In genomic region chr7:926061-927030, GRCh38 we compare ENCODE assay signal across 13 cellular contexts. TPM values are rescaled to one million over a fixed set of nuclear protein-coding genes. Genes with fewer than 3 reads are reported as not detected.
A peak's percentile ranks its signal among the peaks of the same experiment; 100 is the strongest.
DNase-seq lines count a peak whose midpoint lies in the region; ATAC-seq and TF ChIP-seq lines count a peak whose summit lies in the region.
"Had no signal": no experiment of that assay in that cellular context is flagged by ENCODE, and none has a peak within 500 bp of the region (broad histone marks: within the 10 kb centered on the region; RNA-seq: fewer than 3 reads in every experiment).

No MANE protein-coding gene starts in this region.

- H3K36me3 ChIP-seq in BE2C (no peaks in the 10 kb centered on the region), right lobe of liver (no peaks in the 10 kb centered on the region), osteoblast (ENCODE audit: insufficient read depth, low read length) (no peaks in the 10 kb centered on the region), MM.1S (replicated peaks; ENCODE audit: insufficient read depth, low read length) (no peaks in the 10 kb centered on the region)

- DNase-seq in BE2C (peak; percentile 11), right lobe of liver (peak; percentile 15 to 54 (median 41)), osteoblast (ENCODE audit: insufficient read length, low spot score, missing footprints) (no peak), MM.1S (no peak)
- peak; percentile 56 for DNase-seq in activated CD8-positive, alpha-beta memory T cell treated with anti-CD3 and anti-CD28 coated beads, Interleukin-2, amount 50 U/mL, for 48 hours
- DNase-seq: NCI-H510A treated with DMSO at 0.1 percent for 48 hours, T-helper 9 cell had no signal

- H4K20me1 ChIP-seq in osteoblast (ENCODE audit: insufficient read depth, low read length) (no peaks in the 10 kb centered on the region), MM.1S (ENCODE audit: insufficient read depth, low read length) (no peaks in the 10 kb centered on the region)

- intact Hi-C loops in right lobe of liver (cut with DNase I) = no loop called here

- TF ChIP-seq POLR2A in right lobe of liver (IDR thresholded peaks at IDR 0.05) = no peak

- TF ChIP-seq CTCF in BE2C (IDR thresholded peaks at IDR 0.05; ENCODE audit: low read depth, low read length) (no peak), right lobe of liver (IDR thresholded peaks at IDR 0.05) (no peak), osteoblast (IDR thresholded peaks at IDR 0.05; ENCODE audit: extremely low read depth, low read depth, low read length) (no peak), MM.1S (IDR thresholded peaks at IDR 0.05; ENCODE audit: low read length) (no peak)

- ATAC-seq in right lobe of liver (no peak), HG02623 (IDR thresholded peaks at IDR 0.05; ENCODE audit: unreplicated experiment) (no peak)

- H3K27me3 ChIP-seq in BE2C (no peaks in the 10 kb centered on the region), right lobe of liver (no peaks in the 10 kb centered on the region), osteoblast (ENCODE audit: insufficient read depth, low read length) (no peaks in the 10 kb centered on the region), MM.1S (replicated peaks; ENCODE audit: insufficient read depth, low read length) (peaks cover 77% of the 10 kb centered on the region)

- WGBS in right lobe of liver (ENCODE audit: insufficient coverage, low coverage, low lambda C conversion rate, missing lambda C conversion rate) = no CpG with 5 or more reads among the region's 47 CpGs

- no peaks in the 10 kb centered on the region for H3K9me3 ChIP-seq in BE2C
- no peaks in the 10 kb centered on the region for H3K9me3 ChIP-seq in right lobe of liver
- no peaks in the 10 kb centered on the region for H3K9me3 ChIP-seq in osteoblast (ENCODE audit: low read depth, low read length)
- H3K9me3 ChIP-seq in MM.1S (replicated peaks; ENCODE audit: insufficient read depth, low read length) = no peaks in the 10 kb centered on the region

- H3K79me2 ChIP-seq in osteoblast (ENCODE audit: insufficient read depth, low read length) = no peaks in the 10 kb centered on the region
- no peaks in the 10 kb centered on the region for H3K79me2 ChIP-seq in MM.1S (ENCODE audit: low read length)

- H3K4me2 ChIP-seq in osteoblast (ENCODE audit: insufficient read depth, low read length) (no peak overlapping the region), MM.1S (ENCODE audit: low read depth, low read length) (no peak overlapping the region)

- no peak overlapping the region for H2AFZ ChIP-seq in osteoblast (ENCODE audit: low read length)
- no peak overlapping the region for H2AFZ ChIP-seq in MM.1S (ENCODE audit: low read length)

- H3K9ac ChIP-seq in MM.1S (ENCODE audit: low read length) = no peak overlapping the region

- no peak overlapping the region for H3K27ac ChIP-seq in right lobe of liver
- no peak overlapping the region for H3K27ac ChIP-seq in osteoblast (ENCODE audit: low read depth, low read length)
- H3K27ac ChIP-seq in MM.1S (ENCODE audit: low read length) = no peak overlapping the region
- H3K27ac ChIP-seq: C4-2B had no signal

- H3K4me3 ChIP-seq in BE2C (ENCODE audit: low read depth, low read length) (no peak overlapping the region), right lobe of liver (no peak overlapping the region), osteoblast (ENCODE audit: insufficient read depth, low read length) (no peak overlapping the region), MM.1S (ENCODE audit: low read length) (no peak overlapping the region)

- H3K9me2 ChIP-seq in MM.1S (replicated peaks; ENCODE audit: insufficient read depth, low read length) = no peaks in the 10 kb centered on the region

- H3K4me1 ChIP-seq in BE2C = peaks cover 6% of the 10 kb centered on the region
- H3K4me1 ChIP-seq in right lobe of liver = no peaks in the 10 kb centered on the region
- peaks cover 8% of the 10 kb centered on the region for H3K4me1 ChIP-seq in osteoblast (ENCODE audit: insufficient read depth, low read length)
- peaks cover 21% of the 10 kb centered on the region for H3K4me1 ChIP-seq in MM.1S (ENCODE audit: low read length)

- H3F3A ChIP-seq in MM.1S (ENCODE audit: insufficient read depth, low read length) = peaks cover 5% of the 10 kb centered on the region; the same call in 1 of the 2 replicates

RNA-seq across cellular contexts. Expression of gene ADAP1, which starts 28.1 kb away (rescaled TPM):
- polyA plus RNA-seq in BE2C (2012; ENCODE audit: insufficient read depth, insufficient read length, low read depth) = 37.8 TPM
- 1 to 10 TPM; 1.4 to 4.2 (median 2.7) TPM for total RNA-seq in right lobe of liver
- 0.59 and 2.2 TPM in 2 replicates for total RNA-seq in osteoblast

RNA-seq across cellular contexts. Expression of gene COX19, which starts 49.0 kb away (rescaled TPM):
- 18.8 TPM for polyA plus RNA-seq in BE2C (2012; ENCODE audit: insufficient read depth, insufficient read length, low read depth)
- total RNA-seq in right lobe of liver (1 to 10 TPM; 3.2 to 6.5 (median 4.0) TPM), osteoblast (10.9 and 13.0 TPM in 2 replicates)

RNA-seq across cellular contexts. Expression of gene GET4, which starts 50.0 kb away (rescaled TPM):
- polyA plus RNA-seq in BE2C (2012; ENCODE audit: insufficient read depth, insufficient read length, low read depth) = 190 TPM
- total RNA-seq in right lobe of liver (10 to 100 TPM; 15.6 to 38.3 (median 28.3) TPM), osteoblast (17.7 and 18.9 TPM in 2 replicates)

RNA-seq across cellular contexts. Expression of gene CYP2W1, which starts 56.6 kb away (rescaled TPM):
- 0.19 TPM for polyA plus RNA-seq in BE2C (2012; ENCODE audit: insufficient read depth, insufficient read length, low read depth)
- total RNA-seq in right lobe of liver = not detected
- total RNA-seq in osteoblast = not detected in 2 replicates
- total RNA-seq: astrocyte, frontal cortex, HT1080, occipital lobe had no signal

Comparison
In these comparisons a context has a peak if more than half of its experiments do, and no peak if none do; other contexts are left out.
1. DNase-seq: peak in BE2C (single experiment), activated CD8-positive, alpha-beta memory T cell treated with anti-CD3 and anti-CD28 coated beads, Interleukin-2, amount 50 U/mL, for 48 hours (single experiment) and right lobe of liver (3 of 3); none in osteoblast (single experiment) and MM.1S (single experiment).